8 cellular contexts compared by ENCODE assay signal in the genomic region with DNA sequence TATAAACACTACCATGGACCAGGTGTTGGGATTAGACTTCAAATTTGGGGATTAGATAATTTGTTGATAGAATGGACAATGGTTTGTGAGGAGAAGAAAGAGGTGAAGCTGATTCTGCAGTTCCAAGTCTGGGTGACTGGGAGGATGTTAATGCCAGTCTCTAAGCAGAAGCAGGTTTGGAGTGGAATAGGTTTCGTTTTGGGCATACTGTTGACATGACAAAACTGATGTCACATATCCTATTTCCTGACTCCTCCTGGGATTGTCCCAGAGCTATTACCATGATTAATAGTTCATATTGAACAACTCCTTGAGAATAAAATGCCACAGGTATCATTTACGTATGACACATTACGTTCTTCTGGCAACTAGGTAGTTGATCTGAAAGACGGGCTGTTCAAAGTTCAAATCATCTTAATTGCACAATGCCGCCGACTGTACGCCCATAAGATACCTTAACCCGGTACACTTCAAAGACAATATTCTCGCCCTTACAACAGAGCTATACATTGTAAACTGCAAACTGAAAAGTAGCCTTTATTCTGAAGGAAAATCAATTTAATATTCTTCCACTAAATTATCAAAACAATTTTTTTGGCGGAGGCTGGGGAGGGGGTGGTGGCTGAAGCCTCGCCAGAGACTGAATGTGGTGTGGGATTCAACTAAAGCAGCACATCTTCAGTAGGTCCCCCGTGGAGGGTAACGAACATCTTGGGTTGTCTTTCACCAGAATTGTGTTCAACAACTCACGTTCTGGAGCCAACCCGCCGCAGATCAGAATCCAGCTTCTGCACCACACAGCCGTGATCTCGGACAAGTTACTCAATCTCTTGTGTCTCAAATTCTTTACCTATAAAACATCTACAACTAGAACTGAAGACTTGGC. TPM values are rescaled to one million over a fixed set of nuclear protein-coding genes. Genes with fewer than 3 reads are reported as not detected.
A peak's percentile ranks its signal among the peaks of the same experiment; 100 is the strongest.
DNase-seq lines count a peak whose midpoint lies in the region; ATAC-seq, FAIRE-seq and TF ChIP-seq lines count a peak whose summit lies in the region.

No MANE protein-coding gene starts in this region.

- FAIRE-seq in GM12878 (lab: Jason Lieb, UNC): no peak

- TF ChIP-seq POLR2A in GM12878 (IDR thresholded peaks at IDR 0.05; ENCODE audit: low read depth, low read length): no peak

- BruUV-seq in GM12878 (replicated peaks; lab: Mats Ljungman, UMichigan): no TSS peak

- peaks cover 3% of the 10 kb centered on the region; the same call in 1 of the 2 replicates for H3K4me1 ChIP-seq in GM12878 (ENCODE audit: control insufficient read depth, insufficient read depth, low read length)
- no peaks in the 10 kb centered on the region for H3K4me1 ChIP-seq in mesodermal cell (ENCODE audit: control insufficient read depth, insufficient read depth, low read length, poor library complexity, severe bottlenecking)
- peaks cover 0 to 2% of the 10 kb centered on the region in 2 donors for H3K4me1 ChIP-seq in aorta (ENCODE audit: control insufficient read depth in 1 of 2, insufficient read depth in 2 of 2, low read length in 2 of 2)

- DNase-seq in AG10803 (ENCODE audit: low read depth) (peak; percentile 14), GM12878 (ENCODE audit: low read depth, low spot score) (no peak), aorta (peak in 1 of 2 donors; percentile 49), GDM1 (lab: John Stamatoyannopoulos, UW) (no peak), MV-4-11 (lab: John Stamatoyannopoulos, UW) (no peak)
- no peak for DNase-seq in Jurkat, Clone E6-1 (ENCODE audit: low read depth, low spot score)
- DNase-seq in stimulated activated CD4-positive, alpha-beta T cell treated with anti-CD3 and anti-CD28 coated beads, Interleukin-4, amount 100 ng/mL, for 1 hour: no peak

- H3K79me2 ChIP-seq in GM12878 (ENCODE audit: control insufficient read depth, insufficient read depth, low read length): peaks cover 39% of the 10 kb centered on the region

- peak overlapping the region; percentile 79 for H3K27ac ChIP-seq in GM12878 (ENCODE audit: control insufficient read depth, insufficient read depth)
- H3K27ac ChIP-seq in mesodermal cell (ENCODE audit: low read depth, low read length, severe bottlenecking): no peak overlapping the region
- peak overlapping the region in 1 of 2 donors; percentile 54 for H3K27ac ChIP-seq in aorta (ENCODE audit: low read depth in 1 of 2, low read length in 2 of 2)

- H3K4me2 ChIP-seq in GM12878 (ENCODE audit: control insufficient read depth, insufficient read depth): peak overlapping the region; percentile 90

- H3K36me3 ChIP-seq in GM12878 (ENCODE audit: control insufficient read depth in 2 of 2, insufficient read depth in 2 of 2, low read length in 1 of 2) (no peaks in the 10 kb centered on the region; a peak in 1 of 4 replicates), mesodermal cell (ENCODE audit: control insufficient read depth, insufficient read depth, low read length) (peaks cover 7% of the 10 kb centered on the region), aorta (ENCODE audit: control insufficient read depth in 1 of 2, insufficient read depth in 2 of 2, low read length in 1 of 2) (no peaks in the 10 kb centered on the region)

- TF ChIP-seq RAD21 in GM12878 (IDR thresholded peaks at IDR 0.05; ENCODE audit: insufficient read depth, low read depth, low read length): no peak

- H2AFZ ChIP-seq in GM12878 (ENCODE audit: control insufficient read depth, low read depth, low read length): peak overlapping the region; percentile 86

- CTCF ChIA-PET in GM12878 (lab: Yijun Ruan, JAX): no interaction called here

- ATAC-seq in GM12878 (no peak), aorta (ENCODE audit: low FRiP score) (no peak)

- H3K9ac ChIP-seq in GM12878 (ENCODE audit: control insufficient read depth, insufficient read depth, low read length): peak overlapping the region; percentile 75

- H3K9me3 ChIP-seq in GM12878 (replicated peaks; ENCODE audit: control insufficient read depth, insufficient read depth, low read length) (no peaks in the 10 kb centered on the region), mesodermal cell (ENCODE audit: control insufficient read depth, low read length) (no peaks in the 10 kb centered on the region), aorta (ENCODE audit: control insufficient read depth, low read length) (no peaks in the 10 kb centered on the region)

- RAD21 ChIA-PET in GM12878 (lab: Charles Lee; ENCODE audit: unreplicated experiment): interaction anchor here (1.8 kb wide), 1 partner anchor 15 kb away, joined by 4 read pairs; no protein-coding TSS in a partner anchor

- no peak for TF ChIP-seq CTCF in AG10803 (conservative IDR thresholded peaks at IDR 0.05; ENCODE audit: low read length)
- no peak for TF ChIP-seq CTCF in GM12878 (IDR thresholded peaks at IDR 0.05 in 2 of 3, conservative IDR thresholded peaks at IDR 0.05 in 1 of 3; ENCODE audit: control insufficient read depth in 2 of 3, extremely low read depth in 1 of 3, insufficient read depth in 1 of 3, low read depth in 3 of 3, low read length in 3 of 3)

- SMC1A ChIA-PET in GM12878 (lab: Charles Lee; ENCODE audit: uncharacterized antibody, unreplicated experiment): interaction anchor here (0.6 to 2.1 kb wide), 5 partner anchors 8 to 239 kb away, joined by 3 to 5 read pairs (median 5); no protein-coding TSS in a partner anchor

- H3K27me3 ChIP-seq in GM12878 (replicated peaks in 1 of 2; ENCODE audit: control insufficient read depth in 2 of 2, insufficient read depth in 2 of 2, low read length in 1 of 2): no peaks in the 10 kb centered on the region
- no peaks in the 10 kb centered on the region for H3K27me3 ChIP-seq in aorta (ENCODE audit: control insufficient read depth in 1 of 2, insufficient read depth in 2 of 2, low read length in 1 of 2)

- in situ Hi-C loops in GM12878 (cut with MboI): loop anchor here (5.0 kb wide), 1 partner anchor 242 kb away; a partner anchor contains a TSS

- TF ChIP-seq EP300 in GM12878 (IDR thresholded peaks at IDR 0.05; ENCODE audit: borderline replicate concordance in 1 of 2, control insufficient read depth in 1 of 2, low read depth in 2 of 2, low read length in 2 of 2): no peak

- H4K20me1 ChIP-seq in GM12878 (ENCODE audit: control insufficient read depth, insufficient read depth): no peaks in the 10 kb centered on the region

- 94% methylated on average over 18 of the region's 18 CpGs for WGBS in GM12878 (ENCODE audit: insufficient coverage, insufficient replicate concordance, low lambda C conversion rate, missing lambda C conversion rate)
- WGBS in mesodermal cell (ENCODE audit: insufficient coverage in 2 of 2), 2 experiments: 93 to 99% methylated on average over 13 to 17 of the region's 18 CpGs
- WGBS in aorta, 2 donors: 89% methylated on average over 18 of the region's 18 CpGs

- POLR2A ChIA-PET in GM12878 (lab: Charles Lee): no interaction called here

- peak overlapping the region; percentile 96 for H3K4me3 ChIP-seq in AG10803 (ENCODE audit: low read length)
- H3K4me3 ChIP-seq in Jurkat, Clone E6-1 (ENCODE audit: low read length): peak overlapping the region; percentile 76
- H3K4me3 ChIP-seq in GM12878: peak overlapping the region; percentile 89
- peak overlapping the region; percentile 97 for H3K4me3 ChIP-seq in mesodermal cell (ENCODE audit: extremely low read depth, insufficient read depth, low read length, poor library complexity, severe bottlenecking)
- peak overlapping the region; percentile 30 to 98 for H3K4me3 ChIP-seq in aorta (ENCODE audit: low read length in 2 of 2)

- intact Hi-C loops in GM12878 (cut with micrococcal nuclease; ENCODE audit: unreplicated experiment) (loop anchor here (2.0 to 5.0 kb wide), 2 partner anchors 13 to 58 kb away; no protein-coding TSS in a partner anchor), aorta (cut with DNase I) (loop anchor here (2.0 to 10.0 kb wide), 3 partner anchors 57 to 95 kb away; a partner anchor contains a TSS)

RNA-seq across cellular contexts. Expression of a gene that starts 1.2 kb away (rescaled TPM):
- polyA plus RNA-seq in Jurkat, Clone E6-1 (2012; ENCODE audit: insufficient read depth, insufficient read length): 30.5 TPM
- 57.2 and 63.4 TPM in 2 replicates for total RNA-seq in GM12878 (2013; cell fraction: nucleolus; rRNA removed)
- 29.5 and 30.5 TPM in 2 replicates for total RNA-seq in GM12878 (2014; rRNA removed)
- total RNA-seq in GM12878 (2014; rRNA removed; fragmentation: Illumina TruSeq; extraction: Trizol): 37.3 and 40.4 TPM in 2 replicates
- total RNA-seq in GM12878 (2021): 28.8 and 30.5 TPM in 2 replicates
- polyA plus RNA-seq in GM12878 (2011; ENCODE audit: low read depth): 13.8 TPM
- 23.5 and 39.0 TPM in 2 replicates for polyA plus RNA-seq in GM12878 (2011; rRNA removed)
- polyA plus RNA-seq in GM12878 (2011; cell fraction: cytosol; rRNA removed): 12.9 and 18.5 TPM in 2 replicates
- 10.8 and 11.8 TPM in 2 replicates for polyA plus RNA-seq in GM12878 (2011; cell fraction: nucleus; rRNA removed)
- polyA plus RNA-seq in GM12878 (2012): 26.1 and 28.1 TPM in 2 replicates
- 39.3 and 46.3 TPM in 2 replicates for polyA plus RNA-seq in GM12878 (2014; fragmentation: Illumina TruSeq; extraction: Trizol)
- polyA plus RNA-seq in GM12878 (2014; fragmentation: Nextera tagmentation; extraction: Ambion mirVana): 10 to 100 TPM; 15.8 to 16.2 TPM
- 21.8 and 26.5 TPM in 2 replicates for polyA plus RNA-seq in GM12878 (2014; rRNA removed)
- polyA plus RNA-seq in GM12878 (2016; fragmentation: Nextera tagmentation; extraction: Ambion mirVana): 10 to 100 TPM; 41.9 to 44.3 TPM
- polyA minus RNA-seq in GM12878 (2011; rRNA and poly(A)+ RNA removed): 15.5 and 20.8 TPM in 2 replicates
- polyA minus RNA-seq in GM12878 (2011; cell fraction: cytosol; rRNA and poly(A)+ RNA removed): 11.7 and 14.2 TPM in 2 replicates
- 21.9 and 45.7 TPM in 2 replicates for polyA minus RNA-seq in GM12878 (2011; cell fraction: nucleus; rRNA and poly(A)+ RNA removed)
- polyA plus RNA-seq in mesodermal cell (2013, experiment 1 of 2): 96.7 TPM
- polyA plus RNA-seq in mesodermal cell (2013, experiment 2 of 2): 108 TPM
- 10 to 100 TPM; 75.9 to 80.3 TPM for total RNA-seq in aorta
- polyA plus RNA-seq in aorta: 10 to 100 TPM; 43.8 to 49.2 TPM

RNA-seq across cellular contexts. Expression of a gene that starts 11.6 kb away (rescaled TPM):
- polyA plus RNA-seq in Jurkat, Clone E6-1 (2012; ENCODE audit: insufficient read depth, insufficient read length): 1.5 TPM
- not detected in 2 replicates for total RNA-seq in GM12878 (2013; cell fraction: nucleolus; rRNA removed)
- total RNA-seq in GM12878 (2014; rRNA removed) (0.33 and 0.68 TPM in 2 replicates), GM12878 (2014; rRNA removed; fragmentation: Illumina TruSeq; extraction: Trizol) (0.18 and 0.41 TPM in 2 replicates), GM12878 (2021) (0.37 TPM in 1 of 2 replicates, not detected in the other), aorta (1 to 10 TPM in 1 of 2 donors, under 1 TPM in 1; 0.81 to 3.0 TPM)
- polyA plus RNA-seq in GM12878 (2011; ENCODE audit: low read depth): 0.09 TPM
- polyA plus RNA-seq in GM12878 (2011; rRNA removed) (0.87 and 0.91 TPM in 2 replicates), GM12878 (2014; fragmentation: Illumina TruSeq; extraction: Trizol) (0.10 and 0.12 TPM in 2 replicates), GM12878 (2014; fragmentation: Nextera tagmentation; extraction: Ambion mirVana) (under 1 TPM; 0.31 to 0.53 TPM), GM12878 (2014; rRNA removed) (1.2 TPM in 1 of 2 replicates, not detected in the other), GM12878 (2016; fragmentation: Nextera tagmentation; extraction: Ambion mirVana) (under 1 TPM in 1 of 2 experiments, not detected in 1; 0.95 TPM), aorta (1 to 10 TPM in 1 of 2 donors, not detected in 1; 1.1 TPM)
- 0.18 and 0.43 TPM in 2 replicates for polyA plus RNA-seq in GM12878 (2011; cell fraction: cytosol; rRNA removed)
- polyA plus RNA-seq in GM12878 (2011; cell fraction: nucleus; rRNA removed): 0.69 and 1.8 TPM in 2 replicates
- polyA plus RNA-seq in GM12878 (2012): 0.29 TPM in 1 of 2 replicates, not detected in the other
- 2.5 and 3.3 TPM in 2 replicates for polyA minus RNA-seq in GM12878 (2011; rRNA and poly(A)+ RNA removed)
- 1.1 TPM in 1 of 2 replicates, not detected in the other for polyA minus RNA-seq in GM12878 (2011; cell fraction: cytosol; rRNA and poly(A)+ RNA removed)
- polyA minus RNA-seq in GM12878 (2011; cell fraction: nucleus; rRNA and poly(A)+ RNA removed): 4.5 and 10.2 TPM in 2 replicates
- 0.92 TPM for polyA plus RNA-seq in mesodermal cell (2013, experiment 1 of 2)
- 2.0 TPM for polyA plus RNA-seq in mesodermal cell (2013, experiment 2 of 2)
